ENCODE assay signal across 1 cellular context in genomic region chr10:117536862-117537435, GRCh38.
A peak's percentile ranks its signal among the peaks of the same experiment; 100 is the strongest.
TF ChIP-seq lines count a peak whose summit lies in the region.

No MANE protein-coding gene starts in this region.

TF ChIP-seq in H1, 55 proteins besides CTCF, POLR2A, EP300 and RAD21:
- TF ChIP-seq RNF2 (IDR thresholded peaks at IDR 0.05; ENCODE audit: borderline replicate concordance, low read depth, low read length, missing control alignments, poor library complexity, severe bottlenecking) (peak; percentile 22), CEBPB (IDR thresholded peaks at IDR 0.05; ENCODE audit: low read depth, low read length) (no peak), EZH2 (IDR thresholded peaks at IDR 0.05; ENCODE audit: low read depth, low read length, severe bottlenecking) (peak; percentile 58), SUZ12 (IDR thresholded peaks at IDR 0.05; ENCODE audit: low read length) (peak; percentile 94), GTF2F1 (IDR thresholded peaks at IDR 0.05; ENCODE audit: borderline replicate concordance, low read depth, low read length) (no peak)
